ENCODE assay signal across 9 cellular contexts in genomic region chr10:70528726-70529362, GRCh38. TPM values are rescaled to one million over a fixed set of nuclear protein-coding genes. Genes with fewer than 3 reads are reported as not detected.
A peak's percentile ranks its signal among the peaks of the same experiment; 100 is the strongest.
DNase-seq lines count a peak whose midpoint lies in the region; FAIRE-seq and TF ChIP-seq lines count a peak whose summit lies in the region.
"Had no signal": no experiment of that assay in that cellular context is flagged by ENCODE, and none has a peak within 500 bp of the region (broad histone marks: within the 10 kb centered on the region; RNA-seq: fewer than 3 reads in every experiment).

No MANE protein-coding gene starts in this region.

- H3K9me3 Mint-ChIP-seq in MCF 10A (ENCODE audit: unreplicated experiment): no peaks in the 10 kb centered on the region
- H3K9me3 Mint-ChIP-seq: memory B cell had no signal

- H3K4me1 ChIP-seq in breast epithelium (no peaks in the 10 kb centered on the region), OCI-LY7 (ENCODE audit: insufficient read depth, low read length, poor library complexity, severe bottlenecking) (no peaks in the 10 kb centered on the region)

- H3K36me3 ChIP-seq in breast epithelium (no peaks in the 10 kb centered on the region), OCI-LY7 (ENCODE audit: insufficient read depth, low read length) (peaks cover 83% of the 10 kb centered on the region; the same call in 1 of the 2 replicates)

- no peak for FAIRE-seq in D721Med (lab: Jason Lieb, UNC)

- DNase-seq in MCF 10A (ENCODE audit: unreplicated experiment) (peak; percentile 66), breast epithelium (ENCODE audit: low spot score in 2 of 2) (no peak), OCI-LY7 (ENCODE audit: low spot score) (peak; percentile 34), fibroblast of pulmonary artery (ENCODE audit: low read depth) (peak; percentile 68), stromal cell of bone marrow (ENCODE audit: low read depth) (peak; percentile 10), D721Med (ENCODE audit: insufficient read length, low spot score) (no peak), NCI-H446 treated with DMSO at 0.1 percent for 48 hours (lab: John Stamatoyannopoulos, UW) (no peak)
- no peak for DNase-seq in activated naive CD4-positive, alpha-beta T cell treated with anti-CD3 and anti-CD28 coated beads, Interleukin-2, amount 50 U/mL, for 16 hours

- no peak for TF ChIP-seq POLR2A in breast epithelium (IDR thresholded peaks at IDR 0.05)

- H3K27me3 ChIP-seq in breast epithelium: no peaks in the 10 kb centered on the region

- H3K4me3 ChIP-seq in breast epithelium: no peak overlapping the region
- no peak overlapping the region for H3K4me3 ChIP-seq in OCI-LY7 (ENCODE audit: low read depth, low read length, poor library complexity, severe bottlenecking)
- no peak overlapping the region for H3K4me3 ChIP-seq in fibroblast of pulmonary artery (replicated peaks; ENCODE audit: low read depth, low read length)

- intact Hi-C loops in MCF 10A (cut with micrococcal nuclease): no loop called here
- intact Hi-C loops in breast epithelium (cut with DNase I; ENCODE audit: low total_unique reads): loop anchor here (2.0 kb wide), 1 partner anchor 344 kb away; no protein-coding TSS in a partner anchor
- intact Hi-C loops in OCI-LY7 (cut with micrococcal nuclease; ENCODE audit: unreplicated experiment): no loop called here

- no peak overlapping the region for H3K4me2 ChIP-seq in OCI-LY7 (ENCODE audit: low read length)

- TF ChIP-seq CTCF in MCF 10A (IDR thresholded peaks at IDR 0.05; ENCODE audit: unreplicated experiment): no peak
- no peak for TF ChIP-seq CTCF in breast epithelium (IDR thresholded peaks at IDR 0.05)
- TF ChIP-seq CTCF in OCI-LY7 (conservative IDR thresholded peaks at IDR 0.05; ENCODE audit: low read length): no peak
- no peak for TF ChIP-seq CTCF in fibroblast of pulmonary artery (IDR thresholded peaks at IDR 0.05; ENCODE audit: low read length, missing control alignments)
- TF ChIP-seq CTCF in D721Med (IDR thresholded peaks at IDR 0.05; ENCODE audit: insufficient read depth, missing control alignments): no peak

- no peaks in the 10 kb centered on the region for H3K9me2 ChIP-seq in OCI-LY7 (ENCODE audit: insufficient read depth, low read length)

- no peak overlapping the region for H2AFZ ChIP-seq in OCI-LY7 (ENCODE audit: low read length)

- no peaks in the 10 kb centered on the region for H3K4me1 Mint-ChIP-seq in MCF 10A (ENCODE audit: insufficient read depth, unreplicated experiment)

- no peaks in the 10 kb centered on the region for H3K27me3 Mint-ChIP-seq in MCF 10A (ENCODE audit: insufficient read depth, unreplicated experiment)
- H3K27me3 Mint-ChIP-seq: memory B cell had no signal

- no TSS peak for BruUV-seq in MCF 10A (replicated peaks; lab: Mats Ljungman, UMichigan)
- no TSS peak for BruUV-seq in OCI-LY7 (replicated peaks; lab: Mats Ljungman, UMichigan)

- no peak overlapping the region for H3K4me3 Mint-ChIP-seq in MCF 10A (ENCODE audit: unreplicated experiment)
- H3K4me3 Mint-ChIP-seq: memory B cell had no signal

- H4K20me1 ChIP-seq in OCI-LY7 (ENCODE audit: insufficient read depth, low read length): no peaks in the 10 kb centered on the region

- H3K9me3 ChIP-seq in breast epithelium (no peaks in the 10 kb centered on the region), OCI-LY7 (ENCODE audit: low read length) (no peaks in the 10 kb centered on the region)

- H3K36me3 Mint-ChIP-seq in MCF 10A (ENCODE audit: insufficient read depth, unreplicated experiment): no peaks in the 10 kb centered on the region
- H3K36me3 Mint-ChIP-seq: memory B cell had no signal

- CTCF ChIA-PET in MCF 10A (lab: Yijun Ruan, JAX): interaction anchor here (0.5 to 2.0 kb wide), 5 partner anchors 10 to 395 kb away, joined by 3 to 7 read pairs (median 3); no protein-coding TSS in a partner anchor
- CTCF ChIA-PET in OCI-LY7 (lab: Charles Lee; ENCODE audit: unreplicated experiment): interaction anchor here (0.7 kb wide), 2 partner anchors 17 to 55 kb away, joined by 3 read pairs; no protein-coding TSS in a partner anchor

- no peak overlapping the region for H3K27ac ChIP-seq in breast epithelium
- no peak overlapping the region for H3K27ac ChIP-seq in OCI-LY7 (ENCODE audit: low read depth, low read length, poor library complexity, severe bottlenecking)

- H3K27ac Mint-ChIP-seq in MCF 10A (ENCODE audit: low read depth, unreplicated experiment): no peak overlapping the region
- H3K27ac Mint-ChIP-seq: memory B cell had no signal

- POLR2A ChIA-PET in MCF 10A (lab: Yijun Ruan, JAX): interaction anchor here (0.7 kb wide), 1 partner anchor 548 kb away, joined by 3 read pairs; no protein-coding TSS in a partner anchor
- POLR2A ChIA-PET in OCI-LY7 (lab: Charles Lee): interaction anchor here (0.9 to 1.6 kb wide), 4 partner anchors 18 to 38 kb away, joined by 4 to 7 read pairs (median 4); no protein-coding TSS in a partner anchor

- no peaks in the 10 kb centered on the region for H3K79me2 ChIP-seq in OCI-LY7 (ENCODE audit: insufficient read depth, low read depth, low read length)

RNA-seq across cellular contexts. Expression of gene PALD1, which starts 50.3 kb away (rescaled TPM):
- total RNA-seq in MCF 10A (2022) (0.12 TPM in 1 of 2 replicates, not detected in the other), breast epithelium (1 to 10 TPM; 1.9 to 7.5 (median 5.9) TPM), OCI-LY7 (2022) (54.5 and 66.7 TPM in 2 replicates)
- total RNA-seq in OCI-LY7 (2014; rRNA removed; shearing (Covaris generic)): 41.6 and 52.7 TPM in 2 replicates

Comparison
In these comparisons a context has a peak if more than half of its experiments do, and no peak if none do; other contexts are left out.
1. DNase-seq: peak in MCF 10A (single experiment), OCI-LY7 (single experiment), fibroblast of pulmonary artery (single experiment) and stromal cell of bone marrow (single experiment); none in breast epithelium (0 of 2), D721Med (single experiment), activated naive CD4-positive, alpha-beta T cell treated with anti-CD3 and anti-CD28 coated beads, Interleukin-2, amount 50 U/mL, for 16 hours (single experiment) and NCI-H446 treated with DMSO at 0.1 percent for 48 hours (single experiment).
2. RNA of gene PALD1, which starts 50.3 kb away (total RNA-seq): 41.6 to 66.7 TPM in OCI-LY7; 1.9 to 7.5 TPM in breast epithelium and 0.12 TPM in MCF 10A; every median in the first group is over 4 times any median in the second.